Comparison of ENCODE assay signal across 10 cellular contexts in the genomic region with DNA sequence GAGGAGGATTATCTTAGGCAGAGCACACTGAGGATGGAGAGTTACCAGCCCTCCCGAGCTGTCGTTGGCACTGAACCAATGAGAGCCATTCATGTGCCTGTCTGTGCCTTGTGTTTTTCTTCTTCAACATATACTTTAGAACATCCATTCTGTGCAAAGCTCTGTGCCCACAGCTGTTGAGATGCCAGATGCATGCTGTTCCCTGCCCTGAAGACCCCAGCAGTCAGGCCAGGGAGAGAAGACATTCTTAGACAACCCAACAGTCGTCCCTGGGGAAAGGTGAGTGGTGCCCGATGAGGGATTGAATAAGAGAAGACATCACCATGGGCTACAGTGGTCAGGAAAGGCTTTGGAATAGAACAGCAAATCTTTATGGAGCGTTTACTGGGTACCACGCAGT.
DNase-seq lines count a peak whose midpoint lies in the region; ATAC-seq, FAIRE-seq and TF ChIP-seq lines count a peak whose summit lies in the region.
"Had no signal": no experiment of that assay in that cellular context is flagged by ENCODE, and none has a peak within 500 bp of the region (broad histone marks: within the 10 kb centered on the region; RNA-seq: fewer than 3 reads in every experiment).

No MANE protein-coding gene starts in this region.

- no peaks in the 10 kb centered on the region for H3K9me1 ChIP-seq in K562 (ENCODE audit: control insufficient read depth, insufficient read depth, low read length)

- in situ Hi-C loops in GM23248 (cut with MboI) = no loop called here
- in situ Hi-C loops in K562 (cut with MboI) = no loop called here
- in situ Hi-C loops in KBM-7 (cut with MboI; ENCODE audit: low pct_unique_long_range_greater_than_20kb, low sequenced_read_pairs) = no loop called here

- TF ChIP-seq RAD21 in K562 (CRISPR knock-in tag; conservative IDR thresholded peaks at IDR 0.05 in 1 of 2, IDR thresholded peaks at IDR 0.05 in 1 of 2) = no peak

- FAIRE-seq in K562 (lab: Jason Lieb, UNC) = no peak

- DNase-seq in GM23248 = no peak
- DNase-seq in K562 (ENCODE audit: extremely low read depth in 1 of 4, low spot score in 3 of 4) = no peak
- no peak for DNase-seq in CD1c-positive myeloid dendritic cell (ENCODE audit: extremely low spot score)
- DNase-seq in stimulated activated CD4-positive, alpha-beta T cell treated with anti-CD3 and anti-CD28 coated beads, Interleukin-15, amount 100 ng/mL, for 24 hours = no peak
- DNase-seq in superior temporal gyrus (ENCODE audit: extremely low spot score) = no peak
- no peak for DNase-seq in KBM-7
- DNase-seq: left cardiac atrium, NCI-H1930 had no signal

- H4K20me1 ChIP-seq in GM23248 (ENCODE audit: insufficient read depth) (no peaks in the 10 kb centered on the region), K562 (replicated peaks; ENCODE audit: control insufficient read depth, insufficient read depth, low read length) (no peaks in the 10 kb centered on the region)

- H3K79me2 ChIP-seq in GM23248 (ENCODE audit: insufficient read depth) (no peaks in the 10 kb centered on the region), K562 (ENCODE audit: control insufficient read depth, insufficient read depth, low read length) (no peaks in the 10 kb centered on the region)

- no peaks in the 10 kb centered on the region for H3K9me2 ChIP-seq in GM23248 (ENCODE audit: insufficient read depth)

- no peaks in the 10 kb centered on the region for H3K4me1 ChIP-seq in GM23248 (ENCODE audit: insufficient read depth)
- peaks cover 4 to 6% of the 10 kb centered on the region in 2 experiments; a peak in 2 of 5 replicates for H3K4me1 ChIP-seq in K562 (replicated peaks in 1 of 2; ENCODE audit: control insufficient read depth in 2 of 2, insufficient read depth in 2 of 2, low read length in 2 of 2)
- no peaks in the 10 kb centered on the region for H3K4me1 ChIP-seq in mucosa of rectum (ENCODE audit: control insufficient read depth in 2 of 2, insufficient read depth in 2 of 2, low read length in 2 of 2)

- H3K36me3 ChIP-seq in GM23248 (ENCODE audit: low read depth) = no peaks in the 10 kb centered on the region
- H3K36me3 ChIP-seq in K562 (ENCODE audit: control insufficient read depth, insufficient read depth, low read length) = no peaks in the 10 kb centered on the region
- no peaks in the 10 kb centered on the region for H3K36me3 ChIP-seq in mucosa of rectum (ENCODE audit: control insufficient read depth in 2 of 2, insufficient read depth in 2 of 2, low read length in 2 of 2)

- no peak for TF ChIP-seq EP300 in K562 (IDR thresholded peaks at IDR 0.05; ENCODE audit: low read length)

- POLR2A ChIA-PET in K562 (lab: Yijun Ruan, JAX) = interaction anchor here (1.3 kb wide), 1 partner anchor 29 kb away, joined by 4 read pairs; no protein-coding TSS in a partner anchor

- intact Hi-C loops in K562 (cut with micrococcal nuclease) = no loop called here

- H3K9ac ChIP-seq in GM23248 (peak overlapping the region; percentile 59), K562 (ENCODE audit: insufficient read depth in 1 of 2, low read depth in 2 of 2, low read length in 2 of 2) (0 out of 4 replicates have a peak overlapping the region, but pooled peaks of 1 of the 2 experiments have one; percentile 10), mucosa of rectum (ENCODE audit: low read depth in 1 of 2, low read length in 2 of 2) (no peak overlapping the region)

- CTCF ChIA-PET in K562 (lab: Yijun Ruan, JAX; ENCODE audit: low intra/inter-chr PET ratio) = no interaction called here

- H3K9me3 ChIP-seq in GM23248 (ENCODE audit: low read depth) = no peaks in the 10 kb centered on the region
- H3K9me3 ChIP-seq in K562 (replicated peaks; ENCODE audit: control insufficient read depth, insufficient read depth, low read depth, low read length) = no peaks in the 10 kb centered on the region
- no peaks in the 10 kb centered on the region for H3K9me3 ChIP-seq in mucosa of rectum (ENCODE audit: control insufficient read depth in 2 of 2, low read length in 2 of 2)

- H2AFZ ChIP-seq in GM23248 (peak overlapping the region; percentile 80), K562 (ENCODE audit: low read depth, low read length) (peak overlapping the region; percentile 99)

- TSS peak; percentile 68 for BruUV-seq in K562 (replicated peaks; lab: Mats Ljungman, UMichigan)

- H3K27ac ChIP-seq in 22Rv1 = peak overlapping the region; percentile 88
- 0 out of 2 replicates have a peak overlapping the region, but pooled peaks have one; percentile 14 for H3K27ac ChIP-seq in GM23248
- no peak overlapping the region for H3K27ac ChIP-seq in K562 (ENCODE audit: extremely low read depth, low read depth, low read length)
- peak overlapping the region; percentile 56 to 81 for H3K27ac ChIP-seq in mucosa of rectum (ENCODE audit: low read depth in 2 of 2, low read length in 2 of 2)

- H3K4me2 ChIP-seq in GM23248 (ENCODE audit: unreplicated experiment) (peak overlapping the region; percentile 69), K562 (ENCODE audit: insufficient read depth, low read length) (peak overlapping the region; percentile 76)

- no peak for ATAC-seq in K562

- whole genome bisulfite sequencing in GM23248 (ENCODE audit: low coverage in 1 of 2, low lambda C conversion rate in 2 of 2, missing lambda C conversion rate in 2 of 2), 2 experiments = 80 to 86% methylated on average over 6 of the region's 6 CpGs
- 34% methylated on average over 6 of the region's 6 CpGs for WGBS in K562 (ENCODE audit: insufficient coverage, low coverage, missing lambda C conversion rate)

- no peaks in the 10 kb centered on the region for H3F3A ChIP-seq in GM23248 (ENCODE audit: insufficient read depth)

- peak overlapping the region; percentile 53 for H3K4me3 ChIP-seq in GM23248
- peak overlapping the region; percentile 26; the same call in 1 of the 2 replicates for H3K4me3 ChIP-seq in K562
- H3K4me3 ChIP-seq in mucosa of rectum (ENCODE audit: low read length in 2 of 2) = peak overlapping the region; percentile 13 to 62

- TF ChIP-seq POLR2A in K562 (conservative IDR thresholded peaks at IDR 0.05) = no peak

- H3K27me3 ChIP-seq in GM23248 (replicated peaks; ENCODE audit: insufficient read depth) = no peaks in the 10 kb centered on the region
- H3K27me3 ChIP-seq in K562 (ENCODE audit: control insufficient read depth in 2 of 2, insufficient read depth in 2 of 2, low read length in 2 of 2) = 0 out of 5 replicates have a peak, but pooled peaks cover 0 to 6% of the 10 kb centered on the region in 2 experiments
- H3K27me3 ChIP-seq in mucosa of rectum (ENCODE audit: control insufficient read depth in 2 of 2, insufficient read depth in 2 of 2, low read length in 2 of 2) = no peaks in the 10 kb centered on the region

- TF ChIP-seq CTCF in 22Rv1 (IDR thresholded peaks at IDR 0.05) (no peak), K562 (IDR thresholded peaks at IDR 0.05 in 2 of 3, conservative IDR thresholded peaks at IDR 0.05 in 1 of 3; ENCODE audit: insufficient read depth in 2 of 3, low read depth in 1 of 3, low read length in 3 of 3) (no peak)

TF ChIP-seq in K562, 482 proteins besides CTCF, POLR2A, EP300 and RAD21:
- TF ChIP-seq MIER1 (IDR thresholded peaks at IDR 0.05; ENCODE audit: low read depth) = no peak
- no peak for TF ChIP-seq ZNF184 (CRISPR knock-in tag; IDR thresholded peaks at IDR 0.05)
- no peak for TF ChIP-seq CREB1 (IDR thresholded peaks at IDR 0.05)
- TF ChIP-seq CREB1 (CRISPR knock-in tag; IDR thresholded peaks at IDR 0.05) = no peak
- no peak for TF ChIP-seq ZBTB8A (IDR thresholded peaks at IDR 0.05; ENCODE audit: partially characterized antibody)
- no peak for TF ChIP-seq HDAC6 (IDR thresholded peaks at IDR 0.05; ENCODE audit: low read depth, low read length)
- TF ChIP-seq, protein P1, sequence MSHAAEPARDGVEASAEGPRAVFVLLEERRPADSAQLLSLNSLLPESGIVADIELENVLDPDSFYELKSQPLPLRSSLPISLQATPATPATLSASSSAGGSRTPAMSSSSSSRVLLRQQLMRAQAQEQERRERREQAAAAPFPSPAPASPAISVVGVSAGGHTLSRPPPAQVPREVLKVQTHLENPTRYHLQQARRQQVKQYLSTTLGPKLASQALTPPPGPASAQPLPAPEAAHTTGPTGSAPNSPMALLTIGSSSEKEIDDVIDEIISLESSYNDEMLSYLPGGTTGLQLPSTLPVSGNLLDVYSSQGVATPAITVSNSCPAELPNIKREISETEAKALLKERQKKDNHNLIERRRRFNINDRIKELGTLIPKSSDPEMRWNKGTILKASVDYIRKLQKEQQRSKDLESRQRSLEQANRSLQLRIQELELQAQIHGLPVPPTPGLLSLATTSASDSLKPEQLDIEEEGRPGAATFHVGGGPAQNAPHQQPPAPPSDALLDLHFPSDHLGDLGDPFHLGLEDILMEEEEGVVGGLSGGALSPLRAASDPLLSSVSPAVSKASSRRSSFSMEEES (CRISPR knock-in tag; IDR thresholded peaks at IDR 0.05) = no peak
- TF ChIP-seq THRAP3 (IDR thresholded peaks at IDR 0.05; ENCODE audit: borderline replicate concordance) = no peak
- TF ChIP-seq, protein P2, sequence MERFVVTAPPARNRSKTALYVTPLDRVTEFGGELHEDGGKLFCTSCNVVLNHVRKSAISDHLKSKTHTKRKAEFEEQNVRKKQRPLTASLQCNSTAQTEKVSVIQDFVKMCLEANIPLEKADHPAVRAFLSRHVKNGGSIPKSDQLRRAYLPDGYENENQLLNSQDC (CRISPR knock-in tag; IDR thresholded peaks at IDR 0.05) = no peak
